8 cellular contexts compared by ENCODE assay signal in the genomic region with DNA sequence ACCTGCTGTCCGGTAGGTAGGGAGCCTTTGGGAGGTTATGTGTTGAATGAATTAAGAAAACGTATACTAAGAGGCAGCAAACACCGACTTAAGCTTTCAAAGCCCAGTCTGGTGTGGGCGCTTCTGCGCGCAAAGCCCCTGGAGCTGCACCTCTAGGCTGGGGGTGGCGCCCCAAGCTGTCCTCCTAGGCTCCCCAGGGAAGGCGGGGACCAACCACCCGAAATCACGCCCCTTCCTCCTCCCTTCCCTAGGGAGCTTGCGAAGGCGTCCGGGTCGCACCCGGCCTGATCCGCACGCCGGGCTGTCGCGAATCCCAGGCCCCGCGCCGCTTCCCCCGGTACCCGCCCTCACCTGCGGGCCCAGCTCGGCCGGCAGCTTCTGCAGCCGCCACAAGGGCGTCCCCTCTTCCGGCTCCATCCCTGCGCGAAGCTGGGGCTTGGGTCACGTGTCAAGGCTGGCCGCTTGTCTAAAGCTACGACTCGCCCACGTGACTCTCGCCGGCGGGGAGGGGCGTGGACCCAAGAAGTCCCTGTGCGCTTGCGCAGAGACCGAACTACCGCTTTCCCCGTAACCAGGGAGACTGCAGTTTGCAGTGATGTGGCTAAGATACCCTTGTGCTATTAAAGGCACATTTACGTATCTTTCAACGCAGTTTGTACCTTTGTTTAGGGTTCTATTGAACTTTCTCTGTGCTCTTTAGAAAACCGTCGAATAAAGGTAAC. TPM values are rescaled to one million over a fixed set of nuclear protein-coding genes. Genes with fewer than 3 reads are reported as not detected.
A peak's percentile ranks its signal among the peaks of the same experiment; 100 is the strongest.
DNase-seq lines count a peak whose midpoint lies in the region; ATAC-seq and TF ChIP-seq lines count a peak whose summit lies in the region.

A gene (minus strand): TSS at position 468 of the 722 bp plus-strand sequence. CDS start 51 bp downstream, at position 417.

- peak in 1 of 3 donors; percentile 24 for TF ChIP-seq POLR2A in spleen (IDR thresholded peaks at IDR 0.05)

- H3K4me3 Mint-ChIP-seq in central memory CD8-positive, alpha-beta T cell, result peak within 1 kb of the TSS; percentile 90

- 0 to 1% (median 0%) methylated on average over 41 to 51 of the region's 51 CpGs for WGBS in spleen, 5 donors

- H3K36me3 ChIP-seq in spleen, result peaks cover 0 to 18% (median 7%) of the 10 kb centered on the region in 6 donors

- peaks cover 0 to 54% (median 22%) of the 10 kb centered on the region in 6 donors for H3K4me1 ChIP-seq in spleen

- peaks cover 1% of the 10 kb centered on the region for H3K27me3 Mint-ChIP-seq in central memory CD8-positive, alpha-beta T cell

- TF ChIP-seq CTCF in spleen (IDR thresholded peaks at IDR 0.05 in 8 of 11, conservative IDR thresholded peaks at IDR 0.05 in 3 of 11), result peak; percentile 26 to 67 (median 55)

- DNase-seq in AG20443 (ENCODE audit: low spot score), result peak; percentile 99
- peak; percentile 76 for DNase-seq in NCI-H345 treated with DMSO at 0.1 percent for 48 hours (lab: John Stamatoyannopoulos, UW; ENCODE audit: unreplicated experiment)
- peak; percentile 88 to 95 (median 94) for DNase-seq in activated CD4-positive, CD25-positive, alpha-beta regulatory T cell (lab: John Stamatoyannopoulos, UW)
- DNase-seq in central memory CD8-positive, alpha-beta T cell (ENCODE audit: low spot score in 2 of 2), result peak; percentile 96 to 98
- DNase-seq in inferior parietal cortex (ENCODE audit: extremely low spot score), result peak; percentile 99
- DNase-seq in spleen, result peak; percentile 100

- peak within 1 kb of the TSS; percentile 89 for H3K27ac Mint-ChIP-seq in central memory CD8-positive, alpha-beta T cell (ENCODE audit: low read depth)

- peaks cover 14% of the 10 kb centered on the region for H3K36me3 Mint-ChIP-seq in central memory CD8-positive, alpha-beta T cell (ENCODE audit: insufficient read depth)

- ATAC-seq in GM19025 (IDR thresholded peaks at IDR 0.05; ENCODE audit: low read depth, unreplicated experiment), result peak; percentile 91
- peak; percentile 87 for ATAC-seq in HG03342 (IDR thresholded peaks at IDR 0.05; ENCODE audit: unreplicated experiment)
- peak; percentile 93 for ATAC-seq in central memory CD8-positive, alpha-beta T cell (replicated peaks; ENCODE audit: extremely low read depth, poor library complexity, severe bottlenecking)

- H3K9me3 Mint-ChIP-seq in central memory CD8-positive, alpha-beta T cell, result no peaks in the 10 kb centered on the region

- peaks cover 21% of the 10 kb centered on the region for H3K4me1 Mint-ChIP-seq in central memory CD8-positive, alpha-beta T cell

- H3K27me3 ChIP-seq in spleen (replicated peaks in 1 of 7), result no peaks in the 10 kb centered on the region

- peak within 1 kb of the TSS; percentile 79 to 93 (median 88) for H3K4me3 ChIP-seq in spleen

- H3K9me3 ChIP-seq in spleen, result no peaks in the 10 kb centered on the region

- peak within 1 kb of the TSS; percentile 84 to 95 (median 90) for H3K27ac ChIP-seq in spleen

- intact Hi-C loops in spleen (cut with DNase I; ENCODE audit: low total_unique reads), result loop anchor here (10.0 kb wide), 1 partner anchor 101 kb away; no protein-coding TSS in a partner anchor

RNA-seq across cellular contexts. Expression of the gene that starts here (rescaled TPM):
- 10 to 100 TPM; 14.1 to 21.1 (median 19.4) TPM for total RNA-seq in spleen
- 10 to 100 TPM; 25.2 to 30.9 (median 28.5) TPM for polyA plus RNA-seq in spleen

Comparison
In these comparisons a context has a peak if more than half of its experiments do, and no peak if none do; other contexts are left out.
1. Peak in every context shown above with its lines: DNase-seq, ATAC-seq, H3K4me3 ChIP-seq and H3K27ac ChIP-seq.